Comparison of ENCODE assay signal across 27 cellular contexts in genomic region chr12:67496616-67497015, GRCh38.
"Had no signal": no experiment of that assay in that cellular context is flagged by ENCODE, and none has a peak within 500 bp of the region (broad histone marks: within the 10 kb centered on the region; RNA-seq: fewer than 3 reads in every experiment).

No MANE protein-coding gene starts in this region.

- H3K4me3 Mint-ChIP-seq: natural killer cell; nephron; neural progenitor cell; stimulated activated effector memory CD8-positive, alpha-beta T cell treated with anti-CD3 and anti-CD28 coated beads, Interleukin-12 subunit alpha, Interleukin-12 subunit beta, amount 100 ng/mL, for 72 hours; stimulated activated naive B cell treated with anti-CD40 and anti-IgM and Interleukin-4, amounts not matched to agents 10 μg/mL and 1 μg/mL and 100 μg/mL, for 72 hours; stimulated activated naive CD8-positive, alpha-beta T cell treated with anti-CD3 and anti-CD28 coated beads, Interleukin-15, Interleukin-2, amounts not matched to agents 100 ng/mL and 50 ng/mL, for 24 hours had no signal

- H3K4me3 ChIP-seq: neural progenitor cell, ovary, psoas muscle, right lobe of liver, sigmoid colon, stomach, thoracic aorta, thyroid gland, tibial nerve, upper lobe of left lung, vagina had no signal

- H3K27ac Mint-ChIP-seq: natural killer cell; neural progenitor cell; progenitor cell of endocrine pancreas; stimulated activated effector memory CD8-positive, alpha-beta T cell treated with anti-CD3 and anti-CD28 coated beads, Interleukin-12 subunit alpha, Interleukin-12 subunit beta, amount 100 ng/mL, for 72 hours; stimulated activated naive B cell treated with anti-CD40 and anti-IgM and Interleukin-4, amounts not matched to agents 10 μg/mL and 1 μg/mL and 100 μg/mL, for 72 hours; stimulated activated naive CD8-positive, alpha-beta T cell treated with anti-CD3 and anti-CD28 coated beads, Interleukin-15, Interleukin-2, amounts not matched to agents 100 ng/mL and 50 ng/mL, for 24 hours had no signal

- H3K36me3 Mint-ChIP-seq: neural progenitor cell; stimulated activated effector memory CD8-positive, alpha-beta T cell treated with anti-CD3 and anti-CD28 coated beads, Interleukin-12 subunit alpha, Interleukin-12 subunit beta, amount 100 ng/mL, for 72 hours had no signal

- DNase-seq: natural killer cell; occipital lobe; ovary; posterior cingulate gyrus; psoas muscle; right cardiac atrium; right lobe of liver; sigmoid colon; small intestine; stimulated activated CD4-positive, alpha-beta T cell treated with anti-CD3 and anti-CD28 coated beads, Interleukin-15, amount 100 ng/mL, for 24 hours; stimulated activated CD4-positive, alpha-beta T cell treated with anti-CD3 and anti-CD28 coated beads, Interleukin-2, amount 100 ng/mL, for 24 hours; stimulated activated CD4-positive, alpha-beta T cell treated with anti-CD3 and anti-CD28 coated beads, Interleukin-2, amount 100 ng/mL, for 48 hours; stimulated activated CD4-positive, alpha-beta T cell treated with anti-CD3 and anti-CD28 coated beads, Interleukin-4, amount 100 ng/mL, for 24 hours; stimulated activated naive B cell treated with anti-CD40 and anti-IgM and Interleukin-4, amounts not matched to agents 10 μg/mL and 1 μg/mL and 100 μg/mL, for 72 hours; stimulated activated naive CD4-positive, alpha-beta T cell treated with Interleukin-2 at 50 U/mL for 16 hours; stomach; thyroid gland; trophoblast cell; upper lobe of left lung had no signal

- H3K4me1 Mint-ChIP-seq: neural progenitor cell; stimulated activated naive B cell treated with anti-CD40 and anti-IgM and Interleukin-4, amounts not matched to agents 10 μg/mL and 1 μg/mL and 100 μg/mL, for 72 hours had no signal

- H3K27me3 Mint-ChIP-seq: stimulated activated naive CD8-positive, alpha-beta T cell treated with anti-CD3 and anti-CD28 coated beads, Interleukin-15, Interleukin-2, amounts not matched to agents 100 ng/mL and 50 ng/mL, for 24 hours had no signal

- ATAC-seq: natural killer cell; psoas muscle; right cardiac atrium; right lobe of liver; stimulated activated effector memory CD8-positive, alpha-beta T cell treated with anti-CD3 and anti-CD28 coated beads, Interleukin-12 subunit alpha, Interleukin-12 subunit beta, amount 100 ng/mL, for 72 hours; stimulated activated naive B cell treated with anti-CD40 and anti-IgM and Interleukin-4, amounts not matched to agents 10 μg/mL and 1 μg/mL and 100 μg/mL, for 72 hours had no signal
